9 cellular contexts compared by ENCODE assay signal in the genomic region with DNA sequence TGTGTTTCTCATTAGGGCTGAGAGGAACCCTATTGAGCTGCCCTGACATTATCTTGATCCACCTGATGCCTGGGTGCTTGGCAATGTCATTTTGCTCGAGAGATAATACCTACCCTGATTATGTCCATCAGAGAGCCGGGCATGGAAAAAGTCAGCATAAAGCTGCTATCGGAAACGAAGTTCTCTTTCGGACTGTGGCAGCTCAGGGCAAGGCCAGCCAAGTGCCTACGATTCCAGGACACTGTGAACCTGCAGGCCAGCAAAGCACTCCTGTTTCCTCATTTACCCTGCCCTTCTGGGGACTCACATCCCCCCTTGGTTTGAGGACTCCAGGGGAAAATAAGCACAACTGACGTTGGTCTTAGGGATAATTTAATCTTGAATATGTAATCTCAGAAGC. TPM values are rescaled to one million over a fixed set of nuclear protein-coding genes. Genes with fewer than 3 reads are reported as not detected.
"Had no signal": no experiment of that assay in that cellular context is flagged by ENCODE, and none has a peak within 500 bp of the region (broad histone marks: within the 10 kb centered on the region; RNA-seq: fewer than 3 reads in every experiment).

No MANE protein-coding gene starts in this region.

- H3K4me1 ChIP-seq: HAP-1 had no signal

- DNase-seq: GM23248, GOT3, H7, H9, HCEC 1CT, HFFc6 had no signal

- H3K27ac Mint-ChIP-seq: HFFc6 had no signal

- H2AFZ ChIP-seq: GM23248 had no signal

- H3K27ac ChIP-seq: GM23248 had no signal

- H3K9ac ChIP-seq: GM23248 had no signal

- H3K36me3 ChIP-seq: HAP-1 had no signal

- H3K9me3 ChIP-seq: HAP-1 had no signal

- H3K9me3 Mint-ChIP-seq: H9 had no signal

- H3K4me3 ChIP-seq: GM23248, HAP-1 had no signal

- ATAC-seq: HCT116 had no signal

- H3K4me3 Mint-ChIP-seq: H9, HFFc6 had no signal

RNA-seq across cellular contexts. Expression of gene NPTX2, which starts 25.2 kb away (rescaled TPM):
- total RNA-seq: H4, HFFc6 had no signal
